ENCODE assay signal across 2 cellular contexts in the genomic region with DNA sequence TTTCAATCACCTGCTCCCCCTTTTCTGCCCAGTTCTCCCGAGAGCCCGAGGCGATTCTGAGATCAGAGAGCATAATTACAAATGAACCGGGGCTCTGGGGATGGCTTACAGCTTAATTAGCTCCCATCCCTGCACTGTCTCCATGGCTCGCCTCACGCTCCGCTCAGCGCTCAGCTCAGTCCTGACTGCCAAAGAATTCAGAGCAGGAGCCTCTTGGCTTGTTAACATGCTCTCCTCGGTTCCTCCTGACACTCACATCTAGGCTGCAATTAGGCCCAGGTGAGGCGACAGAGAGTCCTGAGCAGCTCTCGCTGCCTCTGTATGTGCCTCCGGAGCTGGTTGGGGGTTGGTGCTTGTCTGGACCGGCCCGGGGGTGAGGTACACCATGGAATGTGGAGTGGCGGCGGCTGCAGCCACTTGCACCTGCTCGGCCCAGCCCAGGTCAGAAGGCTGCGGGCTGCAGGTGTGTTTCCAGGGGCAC.
TF ChIP-seq lines count a peak whose summit lies in the region.

No MANE protein-coding gene starts in this region.

TF ChIP-seq in SK-N-SH, 30 proteins besides CTCF, POLR2A, EP300 and RAD21 (continued from another document):
- no peak for TF ChIP-seq NRF1 (IDR thresholded peaks at IDR 0.05; ENCODE audit: low read depth, low read length)
- TF ChIP-seq FOSL2 (IDR thresholded peaks at IDR 0.05; ENCODE audit: borderline replicate concordance, low read depth) = no peak
- no peak for TF ChIP-seq ZBTB33 (IDR thresholded peaks at IDR 0.05; ENCODE audit: borderline replicate concordance, low read depth)
- TF ChIP-seq ELF1 (IDR thresholded peaks at IDR 0.05) = no peak
- no peak for TF ChIP-seq TEAD4 (IDR thresholded peaks at IDR 0.05; ENCODE audit: borderline replicate concordance, insufficient read depth)
- no peak for TF ChIP-seq SIN3A (IDR thresholded peaks at IDR 0.05; ENCODE audit: borderline replicate concordance, low read depth, low read length)
- no peak for TF ChIP-seq CHD2 (IDR thresholded peaks at IDR 0.05; ENCODE audit: low read length, partially characterized antibody)
- no peak for TF ChIP-seq POLR2AphosphoS5 (IDR thresholded peaks at IDR 0.05; ENCODE audit: low read depth, low read length)
- no peak for TF ChIP-seq RFX5 (IDR thresholded peaks at IDR 0.05; ENCODE audit: low read length)
- TF ChIP-seq, protein P1, sequence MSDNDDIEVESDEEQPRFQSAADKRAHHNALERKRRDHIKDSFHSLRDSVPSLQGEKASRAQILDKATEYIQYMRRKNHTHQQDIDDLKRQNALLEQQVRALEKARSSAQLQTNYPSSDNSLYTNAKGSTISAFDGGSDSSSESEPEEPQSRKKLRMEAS (IDR thresholded peaks at IDR 0.05; ENCODE audit: low read depth) = no peak
- no peak for TF ChIP-seq TCF12 (IDR thresholded peaks at IDR 0.05)
- TF ChIP-seq RCOR1 (IDR thresholded peaks at IDR 0.05; ENCODE audit: low read length) = no peak
- no peak for TF ChIP-seq NFIC (IDR thresholded peaks at IDR 0.05; ENCODE audit: borderline replicate concordance)
- TF ChIP-seq FOXJ3 (CRISPR knock-in tag; IDR thresholded peaks at IDR 0.05) = no peak
- no peak for TF ChIP-seq EZH2phosphoT487 (IDR thresholded peaks at IDR 0.05; ENCODE audit: borderline replicate concordance, low read depth)
- TF ChIP-seq FOXM1 (IDR thresholded peaks at IDR 0.05; ENCODE audit: low read depth) = no peak

TF ChIP-seq in SK-N-SH treated with all-trans-retinoic acid at 6 μM for 48 hours, 23 proteins besides CTCF, POLR2A, EP300 and RAD21 (continued from another document):
- TF ChIP-seq, protein P2, sequence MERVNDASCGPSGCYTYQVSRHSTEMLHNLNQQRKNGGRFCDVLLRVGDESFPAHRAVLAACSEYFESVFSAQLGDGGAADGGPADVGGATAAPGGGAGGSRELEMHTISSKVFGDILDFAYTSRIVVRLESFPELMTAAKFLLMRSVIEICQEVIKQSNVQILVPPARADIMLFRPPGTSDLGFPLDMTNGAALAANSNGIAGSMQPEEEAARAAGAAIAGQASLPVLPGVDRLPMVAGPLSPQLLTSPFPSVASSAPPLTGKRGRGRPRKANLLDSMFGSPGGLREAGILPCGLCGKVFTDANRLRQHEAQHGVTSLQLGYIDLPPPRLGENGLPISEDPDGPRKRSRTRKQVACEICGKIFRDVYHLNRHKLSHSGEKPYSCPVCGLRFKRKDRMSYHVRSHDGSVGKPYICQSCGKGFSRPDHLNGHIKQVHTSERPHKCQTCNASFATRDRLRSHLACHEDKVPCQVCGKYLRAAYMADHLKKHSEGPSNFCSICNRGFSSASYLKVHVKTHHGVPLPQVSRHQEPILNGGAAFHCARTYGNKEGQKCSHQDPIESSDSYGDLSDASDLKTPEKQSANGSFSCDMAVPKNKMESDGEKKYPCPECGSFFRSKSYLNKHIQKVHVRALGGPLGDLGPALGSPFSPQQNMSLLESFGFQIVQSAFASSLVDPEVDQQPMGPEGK (CRISPR knock-in tag; IDR thresholded peaks at IDR 0.05; ENCODE audit: borderline replicate concordance) = no peak
- TF ChIP-seq ZFP3 (CRISPR knock-in tag; IDR thresholded peaks at IDR 0.05) = no peak
- TF ChIP-seq ARNTL (CRISPR knock-in tag; IDR thresholded peaks at IDR 0.05; ENCODE audit: borderline replicate concordance, low read depth) = no peak
- TF ChIP-seq ZFP30 (CRISPR knock-in tag; IDR thresholded peaks at IDR 0.05) = no peak
- no peak for TF ChIP-seq ESRRG (CRISPR knock-in tag; IDR thresholded peaks at IDR 0.05)
- no peak for TF ChIP-seq ZNF70 (CRISPR knock-in tag; IDR thresholded peaks at IDR 0.05)
- TF ChIP-seq TSHZ2 (CRISPR knock-in tag; IDR thresholded peaks at IDR 0.05) = no peak
- TF ChIP-seq ZNF565 (CRISPR knock-in tag; conservative IDR thresholded peaks at IDR 0.05; ENCODE audit: low read depth) = no peak
- no peak for TF ChIP-seq CREB5 (CRISPR knock-in tag; IDR thresholded peaks at IDR 0.05; ENCODE audit: low read depth)
- TF ChIP-seq ISL1 (CRISPR knock-in tag; IDR thresholded peaks at IDR 0.05) = no peak
